Comparison of ENCODE assay signal across 9 cellular contexts in genomic region chr4:76267811-76268210, GRCh38.
"Had no signal": no experiment of that assay in that cellular context is flagged by ENCODE, and none has a peak within 500 bp of the region (broad histone marks: within the 10 kb centered on the region; RNA-seq: fewer than 3 reads in every experiment).

No MANE protein-coding gene starts in this region.

- H3K4me3 ChIP-seq: GM23248, GM23338, HAP-1 had no signal

- H3K9me3 ChIP-seq: HAP-1 had no signal

- H3K27ac ChIP-seq: GM23248 had no signal

- DNase-seq: GM23248, GOT3, H7, H9, HCEC 1CT, HFFc6 had no signal

- H3K36me3 ChIP-seq: HAP-1 had no signal

- H3K9ac ChIP-seq: GM23248 had no signal

- ATAC-seq: GM23338, HCT116 had no signal
